Comparison of ENCODE assay signal across 27 cellular contexts in the genomic region with DNA sequence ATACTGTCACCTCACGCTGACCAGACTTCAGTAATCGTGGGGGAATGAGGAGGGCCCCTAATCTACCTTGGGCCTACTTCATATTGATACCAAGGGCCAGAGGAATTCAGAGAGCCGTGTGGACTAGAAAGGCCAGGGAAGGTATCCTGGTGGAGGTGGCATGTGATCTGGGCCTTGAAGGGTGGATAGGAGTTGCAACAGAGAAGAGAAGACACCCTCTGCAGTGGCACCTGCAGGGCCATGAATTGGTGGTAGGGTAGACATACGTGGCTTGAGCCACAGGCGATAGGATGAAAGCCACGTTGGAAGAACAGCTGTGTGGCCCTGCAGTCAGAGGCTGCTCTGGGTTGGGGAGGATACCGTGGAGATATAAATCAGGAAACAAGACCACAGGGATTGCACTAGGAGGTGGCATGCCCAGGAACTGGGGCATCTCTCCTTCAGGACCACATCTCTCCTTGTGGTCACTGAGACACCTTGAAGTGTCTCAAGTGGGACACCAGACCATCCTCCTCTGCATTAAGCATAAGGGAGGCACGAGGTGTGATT.
"Had no signal": no experiment of that assay in that cellular context is flagged by ENCODE, and none has a peak within 500 bp of the region (broad histone marks: within the 10 kb centered on the region; RNA-seq: fewer than 3 reads in every experiment).

No MANE protein-coding gene starts in this region.

- H3K4me3 Mint-ChIP-seq: activated CD8-positive, alpha-beta T cell treated with anti-CD3 and anti-CD28 coated beads, Interleukin-2, amount 10 ng/mL, durations not matched to agents 7 days and 5 days; activated naive CD4-positive, alpha-beta T cell treated with anti-CD3 and anti-CD28 coated beads for 36 hours; activated naive CD8-positive, alpha-beta T cell treated with anti-CD3 and anti-CD28 coated beads, Interleukin-2, amount 10 ng/mL, durations not matched to agents 7 days and 5 days; activated T-helper 1 cell treated with anti-CD3 and anti-CD28 coated beads, Interleukin-12 subunit alpha, Interleukin-12 subunit beta, Interleukin-2, Interleukin-4 antibody, amounts not matched to agents 30 ng/mL and 10 ng/mL and 1 ng/mL, durations not matched to agents 14 hours and 24 hours and 36 hours; brain; naive thymus-derived CD8-positive, alpha-beta T cell; stimulated activated naive CD8-positive, alpha-beta T cell treated with anti-CD3 and anti-CD28 coated beads, Interleukin-15, Interleukin-2, amounts not matched to agents 100 ng/mL and 50 ng/mL, for 24 hours had no signal

- H3K9me3 ChIP-seq: ascending aorta, esophagus muscularis mucosa, heart left ventricle, neutrophil, ovary, right lobe of liver, thoracic aorta, vagina had no signal

- H3K9me3 Mint-ChIP-seq: activated naive CD4-positive, alpha-beta T cell treated with anti-CD3 and anti-CD28 coated beads for 36 hours; activated naive CD8-positive, alpha-beta T cell treated with anti-CD3 and anti-CD28 coated beads, Interleukin-2, amount 10 ng/mL, durations not matched to agents 7 days and 5 days; activated T-helper 1 cell treated with anti-CD3 and anti-CD28 coated beads, Interleukin-12 subunit alpha, Interleukin-12 subunit beta, Interleukin-2, Interleukin-4 antibody, amounts not matched to agents 30 ng/mL and 10 ng/mL and 1 ng/mL, durations not matched to agents 14 hours and 24 hours and 36 hours; brain; stimulated activated naive CD8-positive, alpha-beta T cell treated with anti-CD3 and anti-CD28 coated beads, Interleukin-15, Interleukin-2, amounts not matched to agents 100 ng/mL and 50 ng/mL, for 24 hours had no signal

- H3K27ac Mint-ChIP-seq: activated CD8-positive, alpha-beta T cell treated with anti-CD3 and anti-CD28 coated beads, Interleukin-2, amount 10 ng/mL, durations not matched to agents 7 days and 5 days; activated naive CD4-positive, alpha-beta T cell treated with anti-CD3 and anti-CD28 coated beads for 36 hours; activated naive CD8-positive, alpha-beta T cell treated with anti-CD3 and anti-CD28 coated beads, Interleukin-2, amount 10 ng/mL, durations not matched to agents 7 days and 5 days; activated T-helper 1 cell treated with anti-CD3 and anti-CD28 coated beads, Interleukin-12 subunit alpha, Interleukin-12 subunit beta, Interleukin-2, Interleukin-4 antibody, amounts not matched to agents 30 ng/mL and 10 ng/mL and 1 ng/mL, durations not matched to agents 14 hours and 24 hours and 36 hours; brain; naive thymus-derived CD8-positive, alpha-beta T cell; progenitor cell of endocrine pancreas; stimulated activated naive CD8-positive, alpha-beta T cell treated with anti-CD3 and anti-CD28 coated beads, Interleukin-15, Interleukin-2, amounts not matched to agents 100 ng/mL and 50 ng/mL, for 24 hours had no signal

- H3K4me3 ChIP-seq: ascending aorta, esophagus muscularis mucosa, heart left ventricle, ovary, right lobe of liver, thoracic aorta, vagina had no signal

- FAIRE-seq: islet of Langerhans, TTC549 had no signal

- H3K27me3 Mint-ChIP-seq: activated naive CD8-positive, alpha-beta T cell treated with anti-CD3 and anti-CD28 coated beads, Interleukin-2, amount 10 ng/mL, durations not matched to agents 7 days and 5 days had no signal

- H3K27ac ChIP-seq: ascending aorta, esophagus muscularis mucosa, foreskin keratinocyte, heart left ventricle, neutrophil, ovary, right lobe of liver, thoracic aorta, vagina, VCaP had no signal

- H3K4me1 ChIP-seq: ascending aorta, esophagus muscularis mucosa, foreskin keratinocyte, heart left ventricle, right lobe of liver, vagina had no signal

- H3K4me1 Mint-ChIP-seq: activated naive CD8-positive, alpha-beta T cell treated with anti-CD3 and anti-CD28 coated beads, Interleukin-2, amount 10 ng/mL, durations not matched to agents 7 days and 5 days; naive thymus-derived CD8-positive, alpha-beta T cell had no signal

- DNase-seq: activated CD4-positive, alpha-beta T cell treated with anti-CD3 and anti-CD28 coated beads for 48 hours; activated CD8-positive, alpha-beta T cell treated with anti-CD3 and anti-CD28 coated beads, Interleukin-2, amount 10 ng/mL, durations not matched to agents 7 days and 5 days; activated effector memory CD4-positive, alpha-beta T cell treated with anti-CD3 and anti-CD28 coated beads, Interleukin-2, amount 50 U/mL, for 16 hours; activated naive CD4-positive, alpha-beta T cell treated with anti-CD3 and anti-CD28 coated beads for 36 hours; activated naive CD8-positive, alpha-beta T cell treated with anti-CD3 and anti-CD28 coated beads, Interleukin-2, amount 10 ng/mL, durations not matched to agents 7 days and 5 days; foreskin keratinocyte; heart left ventricle; left cardiac atrium; midbrain; naive thymus-derived CD8-positive, alpha-beta T cell; ovary; right lobe of liver; stimulated activated CD4-positive, alpha-beta T cell treated with anti-CD3 and anti-CD28 coated beads, Interleukin-2, amount 100 ng/mL, for 48 hours; T-helper 1 cell; trophoblast cell had no signal

- H3K27me3 ChIP-seq: ascending aorta, foreskin keratinocyte, neutrophil, ovary, right lobe of liver, vagina had no signal

- ATAC-seq: activated CD8-positive, alpha-beta T cell treated with anti-CD3 and anti-CD28 coated beads, Interleukin-2, amount 10 ng/mL, durations not matched to agents 7 days and 5 days; foreskin keratinocyte; heart left ventricle; left cardiac atrium; naive thymus-derived CD8-positive, alpha-beta T cell; right lobe of liver had no signal

- H3K36me3 ChIP-seq: ascending aorta, esophagus muscularis mucosa, heart left ventricle, neutrophil, ovary, right lobe of liver, thoracic aorta, vagina had no signal

- H3K36me3 Mint-ChIP-seq: activated naive CD8-positive, alpha-beta T cell treated with anti-CD3 and anti-CD28 coated beads, Interleukin-2, amount 10 ng/mL, durations not matched to agents 7 days and 5 days; brain; naive thymus-derived CD8-positive, alpha-beta T cell had no signal
